ENCODE assay signal across 3 cellular contexts in genomic region chr15:94231728-94232086, GRCh38.
A peak's percentile ranks its signal among the peaks of the same experiment; 100 is the strongest.
TF ChIP-seq lines count a peak whose summit lies in the region.

No MANE protein-coding gene starts in this region.

TF ChIP-seq in SK-N-SH, 30 proteins besides CTCF, POLR2A, EP300 and RAD21:
- TF ChIP-seq IRF3 (IDR thresholded peaks at IDR 0.05; ENCODE audit: low read depth, low read length): no peak
- no peak for TF ChIP-seq MXI1 (IDR thresholded peaks at IDR 0.05; ENCODE audit: low read depth, low read length)
- no peak for TF ChIP-seq CHD2 (IDR thresholded peaks at IDR 0.05; ENCODE audit: low read length, partially characterized antibody)
- no peak for TF ChIP-seq POLR2AphosphoS5 (IDR thresholded peaks at IDR 0.05; ENCODE audit: low read depth, low read length)
- TF ChIP-seq FOXJ3 (CRISPR knock-in tag; IDR thresholded peaks at IDR 0.05): no peak

TF ChIP-seq in SK-N-SH treated with all-trans-retinoic acid at 6 μM for 48 hours, 23 proteins besides CTCF, POLR2A, EP300 and RAD21 (continued from another document):
- TF ChIP-seq GLIS3 (CRISPR knock-in tag; IDR thresholded peaks at IDR 0.05) (no peak), OSR1 (CRISPR knock-in tag; IDR thresholded peaks at IDR 0.05) (no peak), ISL1 (CRISPR knock-in tag; IDR thresholded peaks at IDR 0.05) (no peak), POU6F1 (CRISPR knock-in tag; IDR thresholded peaks at IDR 0.05; ENCODE audit: borderline replicate concordance, low read depth) (no peak), TOX (CRISPR knock-in tag; IDR thresholded peaks at IDR 0.05; ENCODE audit: borderline replicate concordance) (no peak), ZFP30 (CRISPR knock-in tag; IDR thresholded peaks at IDR 0.05) (no peak), ZNF70 (CRISPR knock-in tag; IDR thresholded peaks at IDR 0.05) (no peak), TCF4 (CRISPR knock-in tag; IDR thresholded peaks at IDR 0.05; ENCODE audit: borderline replicate concordance) (no peak), ZC3H10 (CRISPR knock-in tag; IDR thresholded peaks at IDR 0.05) (no peak), ESRRG (CRISPR knock-in tag; IDR thresholded peaks at IDR 0.05) (no peak)

TF ChIP-seq in H1, 55 proteins besides CTCF, POLR2A, EP300 and RAD21 (continued from another document):
- TF ChIP-seq ASH2L (IDR thresholded peaks at IDR 0.05; ENCODE audit: low read length) (peak; percentile 52), KDM5A (IDR thresholded peaks at IDR 0.05; ENCODE audit: low read length) (no peak), RBBP5 (IDR thresholded peaks at IDR 0.05; ENCODE audit: borderline replicate concordance, low read depth, low read length) (peak; percentile 16; the same call in 1 of the 2 replicates), GABPA (IDR thresholded peaks at IDR 0.05; ENCODE audit: borderline replicate concordance, insufficient read depth, low read length) (no peak), TAF1 (IDR thresholded peaks at IDR 0.05; ENCODE audit: low read depth, low read length) (0 out of 2 replicates have a peak, but pooled peaks have one; percentile 19), SAP30 (IDR thresholded peaks at IDR 0.05; ENCODE audit: insufficient read depth, insufficient replicate concordance, low read length) (peak; percentile 39), CREB1 (IDR thresholded peaks at IDR 0.05) (peak; percentile 9; the same call in 1 of the 2 replicates)
